Comparison of ENCODE assay signal across 11 cellular contexts in genomic region chr6:138567052-138567451, GRCh38.
"Had no signal": no experiment of that assay in that cellular context is flagged by ENCODE, and none has a peak within 500 bp of the region (broad histone marks: within the 10 kb centered on the region; RNA-seq: fewer than 3 reads in every experiment).

No MANE protein-coding gene starts in this region.

- H3K27ac Mint-ChIP-seq: GM23338, H9, HFFc6 had no signal

- H3K9me3 ChIP-seq: HAP-1 had no signal

- H3K4me2 ChIP-seq: GM23338 had no signal

- H3K9me3 Mint-ChIP-seq: GM23338, H9, HFFc6 had no signal

- H3K4me3 ChIP-seq: GM23248, GM23338, HAP-1 had no signal

- H3K27ac ChIP-seq: GM23248 had no signal

- DNase-seq: GM23248, GOT3, H7, H9, HCEC 1CT, HFFc6 had no signal

- H3K4me3 Mint-ChIP-seq: GM23338, H9, HFFc6 had no signal

- H3K9ac ChIP-seq: GM23248 had no signal

- FAIRE-seq: H1, H54 had no signal

- H3K36me3 ChIP-seq: HAP-1 had no signal

- ATAC-seq: GM23338, HCT116 had no signal

- H2AFZ ChIP-seq: GM23248, GM23338 had no signal
